In genomic region chr2:159694500-159695040, GRCh38 we compare ENCODE assay signal across 2 cellular contexts.
A peak's percentile ranks its signal among the peaks of the same experiment; 100 is the strongest.
TF ChIP-seq lines count a peak whose summit lies in the region.

No MANE protein-coding gene starts in this region.

TF ChIP-seq in HepG2, 621 proteins besides CTCF, POLR2A, EP300 and RAD21:
- TF ChIP-seq, protein P1, sequence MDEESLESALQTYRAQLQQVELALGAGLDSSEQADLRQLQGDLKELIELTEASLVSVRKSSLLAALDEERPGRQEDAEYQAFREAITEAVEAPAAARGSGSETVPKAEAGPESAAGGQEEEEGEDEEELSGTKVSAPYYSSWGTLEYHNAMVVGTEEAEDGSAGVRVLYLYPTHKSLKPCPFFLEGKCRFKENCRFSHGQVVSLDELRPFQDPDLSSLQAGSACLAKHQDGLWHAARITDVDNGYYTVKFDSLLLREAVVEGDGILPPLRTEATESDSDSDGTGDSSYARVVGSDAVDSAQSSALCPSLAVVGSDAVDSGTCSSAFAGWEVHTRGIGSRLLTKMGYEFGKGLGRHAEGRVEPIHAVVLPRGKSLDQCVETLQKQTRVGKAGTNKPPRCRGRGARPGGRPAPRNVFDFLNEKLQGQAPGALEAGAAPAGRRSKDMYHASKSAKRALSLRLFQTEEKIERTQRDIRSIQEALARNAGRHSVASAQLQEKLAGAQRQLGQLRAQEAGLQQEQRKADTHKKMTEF (CRISPR knock-in tag; IDR thresholded peaks at IDR 0.05), result no peak
- 0 out of 2 replicates have a peak, but pooled peaks have one; percentile 29 for TF ChIP-seq MAFF (IDR thresholded peaks at IDR 0.05; ENCODE audit: low read depth, low read length)
- TF ChIP-seq ZNF17 (CRISPR knock-in tag; IDR thresholded peaks at IDR 0.05), result no peak
- TF ChIP-seq, protein P2, sequence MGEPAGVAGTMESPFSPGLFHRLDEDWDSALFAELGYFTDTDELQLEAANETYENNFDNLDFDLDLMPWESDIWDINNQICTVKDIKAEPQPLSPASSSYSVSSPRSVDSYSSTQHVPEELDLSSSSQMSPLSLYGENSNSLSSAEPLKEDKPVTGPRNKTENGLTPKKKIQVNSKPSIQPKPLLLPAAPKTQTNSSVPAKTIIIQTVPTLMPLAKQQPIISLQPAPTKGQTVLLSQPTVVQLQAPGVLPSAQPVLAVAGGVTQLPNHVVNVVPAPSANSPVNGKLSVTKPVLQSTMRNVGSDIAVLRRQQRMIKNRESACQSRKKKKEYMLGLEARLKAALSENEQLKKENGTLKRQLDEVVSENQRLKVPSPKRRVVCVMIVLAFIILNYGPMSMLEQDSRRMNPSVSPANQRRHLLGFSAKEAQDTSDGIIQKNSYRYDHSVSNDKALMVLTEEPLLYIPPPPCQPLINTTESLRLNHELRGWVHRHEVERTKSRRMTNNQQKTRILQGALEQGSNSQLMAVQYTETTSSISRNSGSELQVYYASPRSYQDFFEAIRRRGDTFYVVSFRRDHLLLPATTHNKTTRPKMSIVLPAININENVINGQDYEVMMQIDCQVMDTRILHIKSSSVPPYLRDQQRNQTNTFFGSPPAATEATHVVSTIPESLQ (CRISPR knock-in tag; conservative IDR thresholded peaks at IDR 0.05), result no peak
- TF ChIP-seq MAFK (conservative IDR thresholded peaks at IDR 0.05 in 1 of 2, IDR thresholded peaks at IDR 0.05 in 1 of 2; ENCODE audit: low read length in 2 of 2), result peak; percentile 43 to 52; a peak in 3 of 4 replicates
- no peak for TF ChIP-seq ZNF484 (CRISPR knock-in tag; IDR thresholded peaks at IDR 0.05; ENCODE audit: borderline replicate concordance, low read depth)
- TF ChIP-seq ZNF207 (IDR thresholded peaks at IDR 0.05; ENCODE audit: borderline replicate concordance), result no peak
- no peak for TF ChIP-seq SMARCC2 (IDR thresholded peaks at IDR 0.05)
- TF ChIP-seq KLF15 (CRISPR knock-in tag; IDR thresholded peaks at IDR 0.05; ENCODE audit: borderline replicate concordance), result no peak
- TF ChIP-seq NFE2L2 (IDR thresholded peaks at IDR 0.05; ENCODE audit: low read length), result peak; percentile 79
- TF ChIP-seq ZNF567 (CRISPR knock-in tag; IDR thresholded peaks at IDR 0.05; ENCODE audit: borderline replicate concordance), result no peak

TF ChIP-seq in K562, 482 proteins besides CTCF, POLR2A, EP300 and RAD21:
- TF ChIP-seq MAFF (IDR thresholded peaks at IDR 0.05; ENCODE audit: low read length) (0 out of 2 replicates have a peak, but pooled peaks have one; percentile 50), CBX3 (IDR thresholded peaks at IDR 0.05; ENCODE audit: borderline replicate concordance in 1 of 2, low read length in 2 of 2) (0 out of 3 replicates have a peak, but pooled peaks of 1 of the 2 experiments have one; percentile 28), C11orf30 (IDR thresholded peaks at IDR 0.05; ENCODE audit: low read depth) (0 out of 2 replicates have a peak, but pooled peaks have one; percentile 26), ZNF316 (IDR thresholded peaks at IDR 0.05) (peak; percentile 79), NFE2 (IDR thresholded peaks at IDR 0.05; ENCODE audit: low read depth) (peak; percentile 41; the same call in 1 of the 2 replicates), RBM25 (IDR thresholded peaks at IDR 0.05; ENCODE audit: low read depth, low read length, severe bottlenecking) (peak; percentile 65), MAFK (IDR thresholded peaks at IDR 0.05; ENCODE audit: low read length) (peak; percentile 20; the same call in 1 of the 2 replicates), ZNF146 (CRISPR knock-in tag; IDR thresholded peaks at IDR 0.05; ENCODE audit: unreplicated experiment) (peak; percentile 88), MTA1 (IDR thresholded peaks at IDR 0.05; ENCODE audit: borderline replicate concordance) (no peak), TRIM28 (IDR thresholded peaks at IDR 0.05) (0 out of 2 replicates have a peak, but pooled peaks have one; percentile 30), GABPB2 (CRISPR knock-in tag; conservative IDR thresholded peaks at IDR 0.05) (no peak), MEF2A (IDR thresholded peaks at IDR 0.05; ENCODE audit: control insufficient read depth, low read depth, low read length) (no peak), MAFG (tag; conservative IDR thresholded peaks at IDR 0.05) (peak; percentile 69; the same call in 1 of the 2 replicates), KDM1A (IDR thresholded peaks at IDR 0.05) (peak in 1 of 2 experiments; percentile 46; a peak in 1 of 4 replicates), NELFE (IDR thresholded peaks at IDR 0.05; ENCODE audit: insufficient read depth, insufficient read length) (no peak), ZNF766 (CRISPR knock-in tag; conservative IDR thresholded peaks at IDR 0.05) (no peak)
